In the genomic region with DNA sequence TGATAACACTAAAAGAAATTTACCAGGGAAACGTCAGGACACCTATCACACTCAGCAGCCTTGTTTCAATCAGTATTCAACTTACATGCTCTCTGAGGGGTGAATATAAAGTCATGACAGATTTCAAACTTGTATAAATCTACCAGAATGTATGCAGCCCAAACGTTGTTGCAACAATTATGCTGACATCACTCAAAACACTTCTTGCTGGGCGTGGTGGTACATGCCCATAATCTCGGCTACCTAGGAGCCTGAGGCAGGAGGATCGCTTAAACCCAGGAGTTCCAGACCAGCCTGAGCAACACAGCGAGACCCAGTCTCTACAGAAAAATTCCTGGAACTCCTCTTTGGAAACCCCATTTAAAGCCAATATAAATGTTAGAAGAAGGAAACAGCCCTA, we compare ENCODE assay signal across 19 cellular contexts.
DNase-seq lines count a peak whose midpoint lies in the region; ATAC-seq, FAIRE-seq and TF ChIP-seq lines count a peak whose summit lies in the region.
"Had no signal": no experiment of that assay in that cellular context is flagged by ENCODE, and none has a peak within 500 bp of the region (broad histone marks: within the 10 kb centered on the region; RNA-seq: fewer than 3 reads in every experiment).

No MANE protein-coding gene starts in this region.

- CTCF ChIA-PET in HepG2 (lab: Yijun Ruan, JAX; ENCODE audit: low intra/inter-chr PET ratio, low total read pairs) (no interaction called here), OCI-LY7 (lab: Charles Lee; ENCODE audit: unreplicated experiment) (no interaction called here)

- intact Hi-C loops in HepG2 (cut with micrococcal nuclease; ENCODE audit: unreplicated experiment): no loop called here
- intact Hi-C loops in right lobe of liver (cut with DNase I): no loop called here
- intact Hi-C loops in OCI-LY7 (cut with micrococcal nuclease; ENCODE audit: unreplicated experiment): no loop called here

- WGBS in HepG2 (ENCODE audit: low lambda C conversion rate): 92% methylated on average over 3 of the region's 6 CpGs
- 8% methylated on average over 2 of the region's 6 CpGs for WGBS in right lobe of liver (ENCODE audit: insufficient coverage, low coverage, low lambda C conversion rate, missing lambda C conversion rate)

- H3K79me2 ChIP-seq in HepG2 (ENCODE audit: insufficient read depth, low read length): peaks cover 4% of the 10 kb centered on the region
- no peaks in the 10 kb centered on the region for H3K79me2 ChIP-seq in OCI-LY7 (ENCODE audit: insufficient read depth, low read depth, low read length)

- TF ChIP-seq RAD21 in HepG2 (CRISPR knock-in tag; IDR thresholded peaks at IDR 0.05): no peak

- H2AFZ ChIP-seq in HepG2 (ENCODE audit: low read length) (no peak overlapping the region), OCI-LY7 (ENCODE audit: low read length) (no peak overlapping the region)

- FAIRE-seq in HepG2 (lab: Jason Lieb, UNC) (no peak), bronchial epithelial cell (lab: Jason Lieb, UNC) (no peak)
- FAIRE-seq: D721Med had no signal

- no peak for TF ChIP-seq EP300 in HepG2 (IDR thresholded peaks at IDR 0.05; ENCODE audit: low read depth in 2 of 2, low read length in 2 of 2)
- no peak for TF ChIP-seq EP300 in HepG2 (CRISPR knock-in tag; IDR thresholded peaks at IDR 0.05; ENCODE audit: borderline replicate concordance)

- H3K36me3 ChIP-seq in HepG2 (replicated peaks in 1 of 2; ENCODE audit: control insufficient read depth in 1 of 2, insufficient read depth in 2 of 2, low read length in 2 of 2) (peaks cover 5 to 34% of the 10 kb centered on the region in 2 experiments), right lobe of liver (no peaks in the 10 kb centered on the region), KOPT-K1 (ENCODE audit: insufficient read depth, low read length) (no peaks in the 10 kb centered on the region), bronchial epithelial cell (ENCODE audit: control insufficient read depth, insufficient read depth, low read length) (no peaks in the 10 kb centered on the region), OCI-LY7 (ENCODE audit: insufficient read depth, low read length) (no peaks in the 10 kb centered on the region)

- no peak overlapping the region for H3K27ac ChIP-seq in HepG2 (ENCODE audit: extremely low read length, insufficient read depth, low read length)
- no peak overlapping the region for H3K27ac ChIP-seq in right lobe of liver
- peak overlapping the region; percentile 99 for H3K27ac ChIP-seq in KOPT-K1 (ENCODE audit: low read depth, low read length, poor library complexity, severe bottlenecking)
- no peak overlapping the region for H3K27ac ChIP-seq in OCI-LY7 (ENCODE audit: low read depth, low read length, poor library complexity, severe bottlenecking)
- H3K27ac ChIP-seq: C4-2B had no signal

- DNase-seq in HepG2 (ENCODE audit: low spot score) (no peak), right lobe of liver (no peak), bronchial epithelial cell (ENCODE audit: low read depth) (peak; percentile 52), OCI-LY7 (ENCODE audit: low spot score) (no peak)
- DNase-seq: 8988T; Caco-2; CD4-positive, alpha-beta T cell; GDM1; GOT3; H7; HFFc6; KG1 had no signal

- H3K4me3 ChIP-seq in HepG2 (replicated peaks in 1 of 3; ENCODE audit: insufficient read depth in 1 of 3, low read depth in 2 of 3, low read length in 3 of 3) (no peak overlapping the region), right lobe of liver (no peak overlapping the region), bronchial epithelial cell (ENCODE audit: low read depth, low read length) (no peak overlapping the region), OCI-LY7 (ENCODE audit: low read depth, low read length, poor library complexity, severe bottlenecking) (no peak overlapping the region)

- no TSS peak for BruUV-seq in HepG2 (replicated peaks; lab: Mats Ljungman, UMichigan)
- no TSS peak for BruUV-seq in OCI-LY7 (replicated peaks; lab: Mats Ljungman, UMichigan)

- no peak overlapping the region for H3K4me2 ChIP-seq in HepG2 (ENCODE audit: low read depth, low read length)
- no peak overlapping the region for H3K4me2 ChIP-seq in OCI-LY7 (ENCODE audit: low read length)

- ATAC-seq in HepG2 (no peak), right lobe of liver (no peak), GM18858 (IDR thresholded peaks at IDR 0.05; ENCODE audit: unreplicated experiment) (no peak), HG02973 (IDR thresholded peaks at IDR 0.05; ENCODE audit: unreplicated experiment) (no peak), GM19351 (IDR thresholded peaks at IDR 0.05; ENCODE audit: unreplicated experiment) (no peak)
- ATAC-seq: HCT116 had no signal

- H3K4me1 ChIP-seq in HepG2 (ENCODE audit: insufficient read depth, low read length): peaks cover 83% of the 10 kb centered on the region
- no peaks in the 10 kb centered on the region for H3K4me1 ChIP-seq in right lobe of liver
- no peaks in the 10 kb centered on the region for H3K4me1 ChIP-seq in OCI-LY7 (ENCODE audit: insufficient read depth, low read length, poor library complexity, severe bottlenecking)
- H3K4me1 ChIP-seq: Caco-2 had no signal

- TF ChIP-seq CTCF in HepG2 (CRISPR knock-in tag; IDR thresholded peaks at IDR 0.05) (no peak), right lobe of liver (IDR thresholded peaks at IDR 0.05) (no peak), bronchial epithelial cell (IDR thresholded peaks at IDR 0.05; ENCODE audit: insufficient read depth, low read length, severe bottlenecking) (no peak), OCI-LY7 (conservative IDR thresholded peaks at IDR 0.05; ENCODE audit: low read length) (no peak)

- in situ Hi-C loops in HepG2 (cut with HindIII; ENCODE audit: extremely low pct_ligation_motif_present, low pct_unique_long_range_greater_than_20kb): no loop called here

- peaks cover 65% of the 10 kb centered on the region for H4K20me1 ChIP-seq in HepG2 (ENCODE audit: insufficient read depth, low read length)
- H4K20me1 ChIP-seq in OCI-LY7 (ENCODE audit: insufficient read depth, low read length): no peaks in the 10 kb centered on the region

- H3K9me3 ChIP-seq in HepG2 (ENCODE audit: low read length) (no peaks in the 10 kb centered on the region), right lobe of liver (no peaks in the 10 kb centered on the region), KOPT-K1 (ENCODE audit: insufficient read depth, low read length, poor library complexity, severe bottlenecking) (peaks cover 7% of the 10 kb centered on the region), OCI-LY7 (ENCODE audit: low read length) (no peaks in the 10 kb centered on the region)
- H3K9me3 ChIP-seq: Caco-2 had no signal

- H3K27me3 ChIP-seq in HepG2 (ENCODE audit: control insufficient read depth in 1 of 2, insufficient read depth in 2 of 2, low read length in 2 of 2) (no peaks in the 10 kb centered on the region), right lobe of liver (no peaks in the 10 kb centered on the region), bronchial epithelial cell (ENCODE audit: control insufficient read depth, insufficient read depth, low read length) (no peaks in the 10 kb centered on the region)

- H3K9ac ChIP-seq in HepG2 (ENCODE audit: insufficient read depth, low read depth, low read length): no peak overlapping the region

- TF ChIP-seq POLR2A in HepG2 (IDR thresholded peaks at IDR 0.05; ENCODE audit: insufficient read depth in 1 of 2, low read depth in 2 of 2, low read length in 2 of 2): peak in 1 of 2 experiments; percentile 22; a peak in 1 of 4 replicates
- TF ChIP-seq POLR2A in right lobe of liver (IDR thresholded peaks at IDR 0.05): no peak

- no peaks in the 10 kb centered on the region for H3K9me2 ChIP-seq in OCI-LY7 (ENCODE audit: insufficient read depth, low read length)

- POLR2A ChIA-PET in HepG2 (lab: Yijun Ruan, JAX): no interaction called here
- POLR2A ChIA-PET in OCI-LY7 (lab: Charles Lee): no interaction called here

TF ChIP-seq in HepG2, 621 proteins besides CTCF, POLR2A, EP300 and RAD21:
- TF ChIP-seq PHF8 (CRISPR knock-in tag; IDR thresholded peaks at IDR 0.05) (no peak), RBM22 (optimal IDR thresholded peaks at IDR 0.05; ENCODE audit: low read length) (peak; percentile 10), SRSF4 (IDR thresholded peaks at IDR 0.05; ENCODE audit: low read depth, low read length, poor library complexity, severe bottlenecking) (no peak), EED (CRISPR knock-in tag; IDR thresholded peaks at IDR 0.05) (no peak), MAFK (conservative IDR thresholded peaks at IDR 0.05 in 1 of 2, IDR thresholded peaks at IDR 0.05 in 1 of 2; ENCODE audit: low read length in 2 of 2) (peak; percentile 51 to 56), ATRX (CRISPR knock-in tag; IDR thresholded peaks at IDR 0.05; ENCODE audit: borderline replicate concordance) (no peak), HDAC2 (CRISPR knock-in tag; IDR thresholded peaks at IDR 0.05) (no peak)
- TF ChIP-seq, protein P1, sequence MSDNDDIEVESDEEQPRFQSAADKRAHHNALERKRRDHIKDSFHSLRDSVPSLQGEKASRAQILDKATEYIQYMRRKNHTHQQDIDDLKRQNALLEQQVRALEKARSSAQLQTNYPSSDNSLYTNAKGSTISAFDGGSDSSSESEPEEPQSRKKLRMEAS (IDR thresholded peaks at IDR 0.05): no peak
- TF ChIP-seq, protein P2, sequence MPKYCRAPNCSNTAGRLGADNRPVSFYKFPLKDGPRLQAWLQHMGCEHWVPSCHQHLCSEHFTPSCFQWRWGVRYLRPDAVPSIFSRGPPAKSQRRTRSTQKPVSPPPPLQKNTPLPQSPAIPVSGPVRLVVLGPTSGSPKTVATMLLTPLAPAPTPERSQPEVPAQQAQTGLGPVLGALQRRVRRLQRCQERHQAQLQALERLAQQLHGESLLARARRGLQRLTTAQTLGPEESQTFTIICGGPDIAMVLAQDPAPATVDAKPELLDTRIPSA (CRISPR knock-in tag; IDR thresholded peaks at IDR 0.05; ENCODE audit: borderline replicate concordance): no peak
- TF ChIP-seq, protein P3, sequence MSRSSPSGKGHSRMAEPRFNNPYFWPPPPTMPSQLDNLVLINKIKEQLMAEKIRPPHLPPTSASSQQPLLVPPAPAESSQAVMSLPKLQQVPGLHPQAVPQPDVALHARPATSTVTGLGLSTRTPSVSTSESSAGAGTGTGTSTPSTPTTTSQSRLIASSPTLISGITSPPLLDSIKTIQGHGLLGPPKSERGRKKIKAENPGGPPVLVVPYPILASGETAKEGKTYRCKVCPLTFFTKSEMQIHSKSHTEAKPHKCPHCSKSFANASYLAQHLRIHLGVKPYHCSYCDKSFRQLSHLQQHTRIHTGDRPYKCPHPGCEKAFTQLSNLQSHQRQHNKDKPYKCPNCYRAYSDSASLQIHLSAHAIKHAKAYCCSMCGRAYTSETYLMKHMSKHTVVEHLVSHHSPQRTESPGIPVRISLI (CRISPR knock-in tag; IDR thresholded peaks at IDR 0.05; ENCODE audit: borderline replicate concordance): no peak
- TF ChIP-seq, protein P4, sequence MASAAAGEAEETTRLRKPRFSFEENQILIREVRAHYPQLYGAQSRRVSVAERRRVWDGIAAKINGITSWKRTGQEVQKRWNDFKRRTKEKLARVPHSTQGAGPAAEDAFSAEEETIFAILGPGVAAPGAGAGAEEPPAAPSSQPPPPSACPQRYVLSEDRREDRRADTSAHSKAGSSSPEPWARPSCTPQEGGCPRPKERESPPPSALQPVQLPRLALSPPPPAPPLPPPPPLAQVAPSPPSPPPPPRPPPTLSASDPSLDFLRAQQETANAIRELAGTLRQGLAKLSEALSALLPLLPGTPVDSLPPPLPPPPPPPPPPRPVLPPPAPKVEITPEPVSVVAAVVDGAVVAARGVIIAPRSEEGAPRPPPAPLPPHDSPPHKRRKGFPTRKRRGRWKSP (CRISPR knock-in tag; IDR thresholded peaks at IDR 0.05): no peak
